ENCODE assay signal across 14 cellular contexts in genomic region chr7:14754631-14755030, GRCh38.
DNase-seq lines count a peak whose midpoint lies in the region; ATAC-seq, FAIRE-seq and TF ChIP-seq lines count a peak whose summit lies in the region.
"Had no signal": no experiment of that assay in that cellular context is flagged by ENCODE, and none has a peak within 500 bp of the region (broad histone marks: within the 10 kb centered on the region; RNA-seq: fewer than 3 reads in every experiment).

No MANE protein-coding gene starts in this region.

- no peaks in the 10 kb centered on the region for H3K9me2 ChIP-seq in PC-3 (replicated peaks; ENCODE audit: low read length)

- no peaks in the 10 kb centered on the region for H4K20me1 ChIP-seq in PC-3 (ENCODE audit: low read length)

- peaks cover 23% of the 10 kb centered on the region for H3K4me1 ChIP-seq in PC-3 (ENCODE audit: insufficient read depth, low read length)
- H3K4me1 ChIP-seq: psoas muscle had no signal

- H2AFZ ChIP-seq in PC-3 (ENCODE audit: low read length) = peak overlapping the region; percentile 58; the same call in 1 of the 2 replicates

- DNase-seq in NCI-H510A treated with DMSO at 0.1 percent for 48 hours (lab: John Stamatoyannopoulos, UW) (peak; percentile 61), NCI-H510A (lab: John Stamatoyannopoulos, UW) (no peak), PC-3 (peak; percentile 81), fibroblast of pulmonary artery (ENCODE audit: low read depth) (peak; percentile 56), urothelium cell line (ENCODE audit: low spot score) (no peak), NOMO-1 treated with dmso at 0.1 percent for 144 hours (lab: John Stamatoyannopoulos, UW; ENCODE audit: unreplicated experiment) (no peak), iPS-NIHi11 (ENCODE audit: low spot score) (no peak), SIG-M5 (lab: John Stamatoyannopoulos, UW) (no peak)
- DNase-seq: activated CD4-positive, alpha-beta T cell treated with anti-CD3 and anti-CD28 coated beads, Interleukin-2, amount 10 ng/mL, durations not matched to agents 24 days and 14 days; GF-D8; NCI-H526 treated with DMSO at 0.1 percent for 48 hours; psoas muscle; SW 1271 had no signal

- no TSS peak for BruUV-seq in PC-3 (replicated peaks; lab: Mats Ljungman, UMichigan)

- POLR2A ChIA-PET in PC-3 (lab: Charles Lee; ENCODE audit: unreplicated experiment) = interaction anchor here (0.7 kb wide), 1 partner anchor 20 kb away, joined by 4 read pairs; no protein-coding TSS in a partner anchor

- peak; percentile 100 for ATAC-seq in PC-3

- peak overlapping the region; percentile 54 for H3K9ac ChIP-seq in PC-3 (ENCODE audit: low read length)

- H3K79me2 ChIP-seq in PC-3 (ENCODE audit: low read length) = no peaks in the 10 kb centered on the region

- no peaks in the 10 kb centered on the region for H3K36me3 ChIP-seq in PC-3 (ENCODE audit: low read depth, low read length)

- TF ChIP-seq CTCF in PC-3 (conservative IDR thresholded peaks at IDR 0.05; ENCODE audit: low read depth, low read length) (no peak), fibroblast of pulmonary artery (IDR thresholded peaks at IDR 0.05; ENCODE audit: low read length, missing control alignments) (no peak)

- no peaks in the 10 kb centered on the region for H3F3A ChIP-seq in PC-3 (ENCODE audit: low read length, unreplicated experiment)

- intact Hi-C loops in PC-3 (cut with micrococcal nuclease) = loop anchor here (2.0 kb wide), 1 partner anchor 14 kb away; no protein-coding TSS in a partner anchor

- CTCF ChIA-PET in PC-3 (lab: Charles Lee) = no interaction called here

- H3K4me3 ChIP-seq in PC-3 (ENCODE audit: low read length) (no peak overlapping the region), fibroblast of pulmonary artery (replicated peaks; ENCODE audit: low read depth, low read length) (no peak overlapping the region)
- H3K4me3 ChIP-seq: psoas muscle had no signal

- H3K27ac ChIP-seq in PC-3 (ENCODE audit: low read length) = peak overlapping the region; percentile 86
- H3K27ac ChIP-seq: psoas muscle had no signal

- peak; percentile 56 for FAIRE-seq in urothelium cell line (lab: Jason Lieb, UNC)
- FAIRE-seq: colon had no signal

- H3K9me3 ChIP-seq in PC-3 (ENCODE audit: low read length) = 0 out of 2 replicates have a peak, but pooled peaks cover 6% of the 10 kb centered on the region
- H3K9me3 ChIP-seq: psoas muscle had no signal

- no peaks in the 10 kb centered on the region for H3K27me3 ChIP-seq in PC-3 (ENCODE audit: low read length)

- peak overlapping the region; percentile 37; the same call in 1 of the 2 replicates for H3K4me2 ChIP-seq in PC-3 (ENCODE audit: low read length)

Comparison
In these comparisons a context has a peak if more than half of its experiments do, and no peak if none do; other contexts are left out.
1. DNase-seq: peak in NCI-H510A treated with DMSO at 0.1 percent for 48 hours (single experiment), PC-3 (single experiment) and fibroblast of pulmonary artery (single experiment); none in NCI-H510A (single experiment), urothelium cell line (single experiment), NOMO-1 treated with dmso at 0.1 percent for 144 hours (single experiment), iPS-NIHi11 (single experiment) and SIG-M5 (single experiment).